Comparison of ENCODE assay signal across 1 cellular context in genomic region chr9:109315889-109316640, GRCh38.
TF ChIP-seq lines count a peak whose summit lies in the region.

No MANE protein-coding gene starts in this region.

TF ChIP-seq in A549, 52 proteins besides CTCF, POLR2A, EP300 and RAD21 (continued from another document):
- TF ChIP-seq, protein P1, sequence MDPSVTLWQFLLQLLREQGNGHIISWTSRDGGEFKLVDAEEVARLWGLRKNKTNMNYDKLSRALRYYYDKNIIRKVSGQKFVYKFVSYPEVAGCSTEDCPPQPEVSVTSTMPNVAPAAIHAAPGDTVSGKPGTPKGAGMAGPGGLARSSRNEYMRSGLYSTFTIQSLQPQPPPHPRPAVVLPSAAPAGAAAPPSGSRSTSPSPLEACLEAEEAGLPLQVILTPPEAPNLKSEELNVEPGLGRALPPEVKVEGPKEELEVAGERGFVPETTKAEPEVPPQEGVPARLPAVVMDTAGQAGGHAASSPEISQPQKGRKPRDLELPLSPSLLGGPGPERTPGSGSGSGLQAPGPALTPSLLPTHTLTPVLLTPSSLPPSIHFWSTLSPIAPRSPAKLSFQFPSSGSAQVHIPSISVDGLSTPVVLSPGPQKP (IDR thresholded peaks at IDR 0.05; ENCODE audit: low read depth, low read length), result no peak
- TF ChIP-seq CHD4 (IDR thresholded peaks at IDR 0.05; ENCODE audit: borderline replicate concordance) (no peak), ZNF302 (CRISPR knock-in tag; IDR thresholded peaks at IDR 0.05) (no peak), HDAC2 (IDR thresholded peaks at IDR 0.05) (no peak), FOSB (CRISPR knock-in tag; IDR thresholded peaks at IDR 0.05) (no peak), KDM5A (IDR thresholded peaks at IDR 0.05) (no peak), USF2 (IDR thresholded peaks at IDR 0.05) (no peak), RARB (CRISPR knock-in tag; IDR thresholded peaks at IDR 0.05) (no peak), ESRRA (IDR thresholded peaks at IDR 0.05; ENCODE audit: borderline replicate concordance, low read length) (no peak), NPAS2 (CRISPR knock-in tag; IDR thresholded peaks at IDR 0.05; ENCODE audit: borderline replicate concordance) (no peak), HOXB13 (CRISPR knock-in tag; IDR thresholded peaks at IDR 0.05; ENCODE audit: low read depth) (peak; percentile 76; the same call in 1 of the 2 replicates), GATA3 (IDR thresholded peaks at IDR 0.05; ENCODE audit: borderline replicate concordance) (peak; percentile 38; the same call in 1 of the 2 replicates), RFX5 (IDR thresholded peaks at IDR 0.05) (no peak), ZC3H11A (IDR thresholded peaks at IDR 0.05) (no peak), MYC (IDR thresholded peaks at IDR 0.05; ENCODE audit: borderline replicate concordance, low read length) (no peak), BHLHE40 (IDR thresholded peaks at IDR 0.05; ENCODE audit: low read depth, low read length) (no peak), NR3C1 (IDR thresholded peaks at IDR 0.05) (no peak), MAFK (IDR thresholded peaks at IDR 0.05; ENCODE audit: partially characterized antibody) (no peak), HOXB5 (CRISPR knock-in tag; IDR thresholded peaks at IDR 0.05) (no peak), MAZ (IDR thresholded peaks at IDR 0.05; ENCODE audit: borderline replicate concordance, low read depth, low read length) (no peak), CHD2 (IDR thresholded peaks at IDR 0.05; ENCODE audit: low read length, partially characterized antibody) (no peak), FOSL2 (IDR thresholded peaks at IDR 0.05) (peak; percentile 19; the same call in 1 of the 2 replicates), FOSL2 (CRISPR knock-in tag; IDR thresholded peaks at IDR 0.05) (peak; percentile 74), HEYL (CRISPR knock-in tag; IDR thresholded peaks at IDR 0.05) (no peak), CBX2 (IDR thresholded peaks at IDR 0.05; ENCODE audit: borderline replicate concordance, low read depth) (no peak), RNF2 (IDR thresholded peaks at IDR 0.05; ENCODE audit: borderline replicate concordance, low read depth) (no peak), KDM1A (IDR thresholded peaks at IDR 0.05; ENCODE audit: low read depth) (no peak), FOXS1 (CRISPR knock-in tag; IDR thresholded peaks at IDR 0.05) (no peak), E2F6 (IDR thresholded peaks at IDR 0.05; ENCODE audit: borderline replicate concordance, low read depth) (peak; percentile 95), CEBPB (IDR thresholded peaks at IDR 0.05) (0 out of 4 replicates have a peak, but pooled peaks of 1 of the 2 experiments have one; percentile 22), PHF8 (IDR thresholded peaks at IDR 0.05; ENCODE audit: borderline replicate concordance, low read depth) (no peak), CBX8 (IDR thresholded peaks at IDR 0.05) (no peak), EHF (CRISPR knock-in tag; IDR thresholded peaks at IDR 0.05) (no peak), ZFP36 (IDR thresholded peaks at IDR 0.05; ENCODE audit: borderline replicate concordance, partially characterized antibody) (no peak), MAX (IDR thresholded peaks at IDR 0.05) (peak; percentile 95), ZSCAN20 (CRISPR knock-in tag; IDR thresholded peaks at IDR 0.05) (no peak)
- TF ChIP-seq, protein P2, sequence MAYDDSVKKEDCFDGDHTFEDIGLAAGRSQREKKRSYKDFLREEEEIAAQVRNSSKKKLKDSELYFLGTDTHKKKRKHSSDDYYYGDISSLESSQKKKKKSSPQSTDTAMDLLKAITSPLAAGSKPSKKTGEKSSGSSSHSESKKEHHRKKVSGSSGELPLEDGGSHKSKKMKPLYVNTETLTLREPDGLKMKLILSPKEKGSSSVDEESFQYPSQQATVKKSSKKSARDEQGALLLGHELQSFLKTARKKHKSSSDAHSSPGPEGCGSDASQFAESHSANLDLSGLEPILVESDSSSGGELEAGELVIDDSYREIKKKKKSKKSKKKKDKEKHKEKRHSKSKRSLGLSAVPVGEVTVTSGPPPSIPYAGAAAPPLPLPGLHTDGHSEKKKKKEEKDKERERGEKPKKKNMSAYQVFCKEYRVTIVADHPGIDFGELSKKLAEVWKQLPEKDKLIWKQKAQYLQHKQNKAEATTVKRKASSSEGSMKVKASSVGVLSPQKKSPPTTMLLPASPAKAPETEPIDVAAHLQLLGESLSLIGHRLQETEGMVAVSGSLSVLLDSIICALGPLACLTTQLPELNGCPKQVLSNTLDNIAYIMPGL (CRISPR knock-in tag; IDR thresholded peaks at IDR 0.05; ENCODE audit: borderline replicate concordance), result no peak
- TF ChIP-seq, protein P3, sequence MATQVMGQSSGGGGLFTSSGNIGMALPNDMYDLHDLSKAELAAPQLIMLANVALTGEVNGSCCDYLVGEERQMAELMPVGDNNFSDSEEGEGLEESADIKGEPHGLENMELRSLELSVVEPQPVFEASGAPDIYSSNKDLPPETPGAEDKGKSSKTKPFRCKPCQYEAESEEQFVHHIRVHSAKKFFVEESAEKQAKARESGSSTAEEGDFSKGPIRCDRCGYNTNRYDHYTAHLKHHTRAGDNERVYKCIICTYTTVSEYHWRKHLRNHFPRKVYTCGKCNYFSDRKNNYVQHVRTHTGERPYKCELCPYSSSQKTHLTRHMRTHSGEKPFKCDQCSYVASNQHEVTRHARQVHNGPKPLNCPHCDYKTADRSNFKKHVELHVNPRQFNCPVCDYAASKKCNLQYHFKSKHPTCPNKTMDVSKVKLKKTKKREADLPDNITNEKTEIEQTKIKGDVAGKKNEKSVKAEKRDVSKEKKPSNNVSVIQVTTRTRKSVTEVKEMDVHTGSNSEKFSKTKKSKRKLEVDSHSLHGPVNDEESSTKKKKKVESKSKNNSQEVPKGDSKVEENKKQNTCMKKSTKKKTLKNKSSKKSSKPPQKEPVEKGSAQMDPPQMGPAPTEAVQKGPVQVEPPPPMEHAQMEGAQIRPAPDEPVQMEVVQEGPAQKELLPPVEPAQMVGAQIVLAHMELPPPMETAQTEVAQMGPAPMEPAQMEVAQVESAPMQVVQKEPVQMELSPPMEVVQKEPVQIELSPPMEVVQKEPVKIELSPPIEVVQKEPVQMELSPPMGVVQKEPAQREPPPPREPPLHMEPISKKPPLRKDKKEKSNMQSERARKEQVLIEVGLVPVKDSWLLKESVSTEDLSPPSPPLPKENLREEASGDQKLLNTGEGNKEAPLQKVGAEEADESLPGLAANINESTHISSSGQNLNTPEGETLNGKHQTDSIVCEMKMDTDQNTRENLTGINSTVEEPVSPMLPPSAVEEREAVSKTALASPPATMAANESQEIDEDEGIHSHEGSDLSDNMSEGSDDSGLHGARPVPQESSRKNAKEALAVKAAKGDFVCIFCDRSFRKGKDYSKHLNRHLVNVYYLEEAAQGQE (IDR thresholded peaks at IDR 0.05), result no peak; the same call in 1 of the 2 replicates
